In the genomic region with DNA sequence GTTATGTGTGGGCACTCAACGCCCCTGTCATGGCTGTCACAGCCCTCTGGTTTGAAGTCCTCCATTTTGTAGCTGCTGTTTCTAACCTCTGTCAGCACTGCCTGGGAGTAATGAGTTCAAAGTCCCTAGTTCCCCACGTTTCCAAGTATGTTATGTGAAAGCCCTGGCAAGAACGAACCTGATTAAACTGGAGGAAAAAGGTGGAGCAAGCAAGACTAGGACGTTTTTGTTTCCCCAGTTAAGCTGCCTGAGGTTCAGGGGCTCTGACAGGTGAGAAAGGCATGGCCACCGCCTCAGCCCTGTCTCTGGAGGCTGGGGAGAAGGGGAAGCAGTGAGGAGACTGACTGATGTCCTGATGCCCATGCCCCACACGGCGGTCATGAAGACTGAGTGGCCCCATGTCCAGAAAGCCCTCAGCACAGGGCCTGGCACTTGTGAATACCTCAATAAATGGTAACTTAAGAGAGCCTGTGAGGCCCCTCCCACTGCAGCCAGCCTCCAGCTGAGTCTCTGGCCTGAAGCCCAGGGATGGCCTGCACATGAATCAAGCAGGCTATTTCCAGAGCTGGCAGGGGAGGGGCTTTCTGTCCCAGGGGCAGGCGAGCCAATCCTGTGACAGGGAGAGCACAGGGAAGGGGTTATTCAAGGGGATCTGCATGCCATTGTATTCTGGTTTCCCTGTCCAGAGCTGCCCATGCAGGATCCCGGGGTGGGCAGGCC, we compare ENCODE assay signal across 8 cellular contexts.
DNase-seq lines count a peak whose midpoint lies in the region; ATAC-seq and TF ChIP-seq lines count a peak whose summit lies in the region.

No MANE protein-coding gene starts in this region.

- H3K4me1 Mint-ChIP-seq in effector memory CD8-positive, alpha-beta T cell (ENCODE audit: low read depth in 2 of 2): peaks cover 0 to 7% of the 10 kb centered on the region in 2 donors
- H3K4me1 Mint-ChIP-seq in activated CD8-positive, alpha-beta T cell treated with anti-CD3 and anti-CD28 coated beads for 36 hours (ENCODE audit: low read depth): peaks cover 8% of the 10 kb centered on the region

- no peak overlapping the region for H3K4me3 Mint-ChIP-seq in effector memory CD8-positive, alpha-beta T cell
- no peak overlapping the region for H3K4me3 Mint-ChIP-seq in activated CD8-positive, alpha-beta T cell treated with anti-CD3 and anti-CD28 coated beads for 36 hours

- H3K27me3 ChIP-seq in colonic mucosa (no peaks in the 10 kb centered on the region), left lung (no peaks in the 10 kb centered on the region)

- peak overlapping the region; percentile 79 for H3K27ac ChIP-seq in colonic mucosa
- H3K27ac ChIP-seq in left lung: peak overlapping the region in 1 of 2 donors; percentile 51

- H3K36me3 Mint-ChIP-seq in effector memory CD8-positive, alpha-beta T cell (ENCODE audit: insufficient read depth): peaks cover 6% of the 10 kb centered on the region
- peaks cover 6% of the 10 kb centered on the region for H3K36me3 Mint-ChIP-seq in activated CD8-positive, alpha-beta T cell treated with anti-CD3 and anti-CD28 coated beads for 36 hours (ENCODE audit: low read depth)

- peak; percentile 70 for ATAC-seq in left lung
- ATAC-seq in HG02981 (IDR thresholded peaks at IDR 0.05; ENCODE audit: unreplicated experiment): no peak
- no peak for ATAC-seq in effector memory CD8-positive, alpha-beta T cell (replicated peaks)
- no peak for ATAC-seq in activated CD8-positive, alpha-beta T cell treated with anti-CD3 and anti-CD28 coated beads for 36 hours

- H3K9me3 Mint-ChIP-seq in effector memory CD8-positive, alpha-beta T cell: no peaks in the 10 kb centered on the region
- H3K9me3 Mint-ChIP-seq in activated CD8-positive, alpha-beta T cell treated with anti-CD3 and anti-CD28 coated beads for 36 hours: no peaks in the 10 kb centered on the region

- POLR2A ChIA-PET in activated CD8-positive, alpha-beta T cell treated with anti-CD3 and anti-CD28 coated beads for 36 hours (lab: Charles Lee): no interaction called here

- TF ChIP-seq CTCF in colonic mucosa (IDR thresholded peaks at IDR 0.05) (no peak), left lung (IDR thresholded peaks at IDR 0.05) (no peak)
- no peak for TF ChIP-seq CTCF in activated CD8-positive, alpha-beta T cell treated with anti-CD3 and anti-CD28 coated beads for 36 hours (IDR thresholded peaks at IDR 0.05)

- CTCF ChIA-PET in activated CD8-positive, alpha-beta T cell treated with anti-CD3 and anti-CD28 coated beads for 36 hours (lab: Charles Lee): interaction anchor here (1.1 to 26.2 kb wide), 12 partner anchors 9 to 347 kb away, joined by 3 to 874 read pairs (median 4); a partner anchor contains a TSS

- H3K4me1 ChIP-seq in colonic mucosa (peaks cover 16% of the 10 kb centered on the region), left lung (peaks cover 26 to 68% of the 10 kb centered on the region in 2 donors)

- intact Hi-C loops in colonic mucosa (cut with DNase I): loop anchor here (5.0 kb wide), 1 partner anchor 69 kb away; no protein-coding TSS in a partner anchor
- intact Hi-C loops in left lung (cut with DNase I): loop anchor here (5.0 to 10.0 kb wide), 2 partner anchors 104 to 111 kb away; a partner anchor contains a TSS
- intact Hi-C loops in activated CD8-positive, alpha-beta T cell treated with anti-CD3 and anti-CD28 coated beads for 36 hours (cut with micrococcal nuclease): loop anchor here (1.0 kb wide), 1 partner anchor 111 kb away; no protein-coding TSS in a partner anchor

- H3K9ac ChIP-seq in colonic mucosa (ENCODE audit: low read depth in 2 of 2, low read length in 2 of 2): peak overlapping the region; percentile 62 to 79

- H3K36me3 ChIP-seq in colonic mucosa: no peaks in the 10 kb centered on the region
- H3K36me3 ChIP-seq in left lung: peaks cover 0 to 28% of the 10 kb centered on the region in 2 donors

- H3K9me3 ChIP-seq in colonic mucosa (no peaks in the 10 kb centered on the region), left lung (no peaks in the 10 kb centered on the region)

- no peak overlapping the region for H3K4me3 ChIP-seq in colonic mucosa
- H3K4me3 ChIP-seq in left lung: no peak overlapping the region

- H3K27ac Mint-ChIP-seq in effector memory CD8-positive, alpha-beta T cell: no peak overlapping the region
- no peak overlapping the region for H3K27ac Mint-ChIP-seq in activated CD8-positive, alpha-beta T cell treated with anti-CD3 and anti-CD28 coated beads for 36 hours

- DNase-seq in EL (peak; percentile 94), NCI-H446 (lab: John Stamatoyannopoulos, UW) (peak; percentile 23 to 83), colonic mucosa (peak; percentile 92), left lung (peak in 1 of 2 donors; percentile 87), superior temporal gyrus (ENCODE audit: extremely low spot score) (peak; percentile 97)
- no peak for DNase-seq in effector memory CD8-positive, alpha-beta T cell
- DNase-seq in activated CD8-positive, alpha-beta T cell treated with anti-CD3 and anti-CD28 coated beads for 36 hours: no peak

- H3K27me3 Mint-ChIP-seq in effector memory CD8-positive, alpha-beta T cell: no peaks in the 10 kb centered on the region
- no peaks in the 10 kb centered on the region for H3K27me3 Mint-ChIP-seq in activated CD8-positive, alpha-beta T cell treated with anti-CD3 and anti-CD28 coated beads for 36 hours

Comparison
In these comparisons a context has a peak if more than half of its experiments do, and no peak if none do; other contexts are left out.
1. DNase-seq: peak in EL (single experiment), NCI-H446 (2 of 2), colonic mucosa (single experiment) and superior temporal gyrus (single experiment); none in effector memory CD8-positive, alpha-beta T cell (0 of 3) and activated CD8-positive, alpha-beta T cell treated with anti-CD3 and anti-CD28 coated beads for 36 hours (single experiment).